Comparison of ENCODE assay signal across 1 cellular context in genomic region chr6:139939189-139939979, GRCh38.
TF ChIP-seq lines count a peak whose summit lies in the region.

No MANE protein-coding gene starts in this region.

TF ChIP-seq in WTC11, 78 proteins besides CTCF, POLR2A, EP300 and RAD21 (continued from another document):
- TF ChIP-seq IRF1 (CRISPR knock-in tag; IDR thresholded peaks at IDR 0.05) (no peak), CREB1 (CRISPR knock-in tag; IDR thresholded peaks at IDR 0.05) (no peak), ATF1 (CRISPR knock-in tag; IDR thresholded peaks at IDR 0.05) (no peak), ZNF396 (CRISPR knock-in tag; IDR thresholded peaks at IDR 0.05; ENCODE audit: borderline replicate concordance) (no peak), TP53 (CRISPR knock-in tag; IDR thresholded peaks at IDR 0.05) (no peak)
